In the genomic region with DNA sequence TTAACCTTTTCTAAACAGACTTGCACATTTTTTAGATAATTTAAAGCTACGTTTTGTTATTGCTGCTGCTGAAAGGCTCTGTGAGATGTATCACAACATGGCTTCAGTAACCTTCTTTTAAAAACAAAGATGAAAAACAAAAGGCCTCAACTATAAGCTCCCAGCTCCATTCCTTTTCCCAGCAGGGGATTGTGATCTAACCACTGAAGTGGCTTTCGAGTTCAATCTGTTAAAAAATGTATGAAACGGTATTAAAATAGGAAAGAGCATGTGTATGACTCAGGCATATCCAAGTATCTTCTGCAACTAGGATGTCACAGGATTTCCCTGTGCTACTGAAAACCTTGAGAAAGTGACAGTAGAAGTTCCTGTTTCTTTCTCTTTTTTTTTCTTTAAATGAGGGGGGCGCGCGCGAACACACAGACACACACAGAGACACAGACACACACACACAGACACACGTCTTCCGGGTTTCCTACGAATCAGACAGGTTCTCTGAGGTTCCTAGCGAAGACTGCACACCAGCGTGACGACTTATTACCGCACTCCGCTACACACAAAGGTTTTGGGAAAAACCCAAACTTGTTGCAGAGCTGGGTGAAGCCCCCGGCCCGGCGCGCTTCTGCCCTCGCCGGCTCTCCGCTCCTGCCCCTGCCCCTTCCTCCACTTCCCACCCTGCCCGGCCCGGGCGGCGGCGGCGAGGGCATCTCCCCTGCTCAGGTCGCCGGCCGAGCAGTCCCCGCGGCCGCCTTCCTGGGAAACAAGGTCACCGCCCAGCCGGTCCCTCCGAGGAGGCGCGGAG, we compare ENCODE assay signal across 8 cellular contexts.
DNase-seq lines count a peak whose midpoint lies in the region; ATAC-seq and FAIRE-seq lines count a peak whose summit lies in the region.

No MANE protein-coding gene starts in this region.

- H3K23ac ChIP-seq in mesenchymal stem cell (ENCODE audit: low read length in 2 of 2), result peak overlapping the region; percentile 79 to 85

- DNase-seq in GM18507 (ENCODE audit: extremely low spot score, insufficient read length, low read depth), result no peak
- DNase-seq in NCI-H345 treated with DMSO at 0.1 percent for 48 hours (lab: John Stamatoyannopoulos, UW; ENCODE audit: unreplicated experiment), result peak; percentile 38
- DNase-seq in activated CD4-positive, alpha-beta T cell treated with anti-CD3 and anti-CD28 coated beads, Interleukin-2, amount 10 ng/mL, durations not matched to agents 7 days and 5 days, result peak; percentile 80
- DNase-seq in effector CD4-positive, alpha-beta T cell, result peak; percentile 73
- DNase-seq in mesenchymal stem cell, result peak; percentile 89
- DNase-seq in stimulated activated CD8-positive, alpha-beta memory T cell treated with anti-CD3 and anti-CD28 coated beads, Interleukin-12 subunit alpha, Interleukin-12 subunit beta, amount 100 ng/mL, for 24 hours (ENCODE audit: extremely low read depth), result peak; percentile 31
- no peak for DNase-seq in middle frontal gyrus (ENCODE audit: extremely low spot score, low spot score)

- FAIRE-seq in GM18507 (lab: Jason Lieb, UNC), result peak; percentile 85

- H3K4me2 ChIP-seq in mesenchymal stem cell (ENCODE audit: low read length, poor library complexity, severe bottlenecking), result peak overlapping the region; percentile 40

- H4K91ac ChIP-seq in mesenchymal stem cell (ENCODE audit: low read length), result peak overlapping the region; percentile 95

- H3K4me1 ChIP-seq in mesenchymal stem cell (ENCODE audit: control insufficient read depth, insufficient read depth, low read depth, low read length), result peaks cover 9% of the 10 kb centered on the region

- no peaks in the 10 kb centered on the region for H3K9me3 Mint-ChIP-seq in activated CD4-positive, alpha-beta T cell treated with anti-CD3 and anti-CD28 coated beads, Interleukin-2, amount 10 ng/mL, durations not matched to agents 7 days and 5 days

- no peaks in the 10 kb centered on the region for H3K9me3 ChIP-seq in mesenchymal stem cell (ENCODE audit: control insufficient read depth, low read length)

- H2BK12ac ChIP-seq in mesenchymal stem cell (ENCODE audit: low read length in 2 of 2), result peak overlapping the region in 1 of 2 experiments; percentile 90

- WGBS in mesenchymal stem cell, result 1% methylated on average over 34 of the region's 39 CpGs

- H3K27me3 ChIP-seq in mesenchymal stem cell (ENCODE audit: control insufficient read depth in 1 of 2, insufficient read depth in 1 of 2, low read length in 2 of 2), result no peaks in the 10 kb centered on the region

- peaks cover 1% of the 10 kb centered on the region for H3K79me1 ChIP-seq in mesenchymal stem cell (replicated peaks; ENCODE audit: low read length, poor library complexity, severe bottlenecking)

- POLR2A ChIA-PET in activated CD4-positive, alpha-beta T cell treated with anti-CD3 and anti-CD28 coated beads, Interleukin-2, amount 10 ng/mL, durations not matched to agents 7 days and 5 days (lab: Charles Lee), result interaction anchor here (0.6 kb wide), 1 partner anchor 12 kb away, joined by 3 read pairs; no protein-coding TSS in a partner anchor

- peak overlapping the region; percentile 79 for H3K27ac ChIP-seq in mesenchymal stem cell (ENCODE audit: low read length, poor library complexity, severe bottlenecking)

- H3K18ac ChIP-seq in mesenchymal stem cell (ENCODE audit: low read depth in 1 of 2, low read length in 2 of 2), result peak overlapping the region; percentile 93 to 96

- H3K36me3 Mint-ChIP-seq in activated CD4-positive, alpha-beta T cell treated with anti-CD3 and anti-CD28 coated beads, Interleukin-2, amount 10 ng/mL, durations not matched to agents 7 days and 5 days (ENCODE audit: low read depth), result peaks cover 46% of the 10 kb centered on the region

- no peaks in the 10 kb centered on the region for H3K27me3 Mint-ChIP-seq in activated CD4-positive, alpha-beta T cell treated with anti-CD3 and anti-CD28 coated beads, Interleukin-2, amount 10 ng/mL, durations not matched to agents 7 days and 5 days

- peak overlapping the region; percentile 98 for H3K9ac ChIP-seq in mesenchymal stem cell (ENCODE audit: low read length)

- H2BK15ac ChIP-seq in mesenchymal stem cell (ENCODE audit: low read depth, poor library complexity, severe bottlenecking), result peak overlapping the region; percentile 82

- H3K27ac Mint-ChIP-seq in activated CD4-positive, alpha-beta T cell treated with anti-CD3 and anti-CD28 coated beads, Interleukin-2, amount 10 ng/mL, durations not matched to agents 7 days and 5 days, result peak overlapping the region; percentile 95

- peak overlapping the region; percentile 95 for H2BK120ac ChIP-seq in mesenchymal stem cell (ENCODE audit: low read depth, low read length)

- H3K4me3 Mint-ChIP-seq in activated CD4-positive, alpha-beta T cell treated with anti-CD3 and anti-CD28 coated beads, Interleukin-2, amount 10 ng/mL, durations not matched to agents 7 days and 5 days, result peak overlapping the region; percentile 95

- H3K36me3 ChIP-seq in mesenchymal stem cell (ENCODE audit: control insufficient read depth in 1 of 2, insufficient read depth in 2 of 2, low read depth in 1 of 2, low read length in 2 of 2), result peaks cover 0 to 15% of the 10 kb centered on the region in 2 experiments

- peak overlapping the region; percentile 80 for H4K8ac ChIP-seq in mesenchymal stem cell (ENCODE audit: low read length)

- no peak overlapping the region for H2AFZ ChIP-seq in mesenchymal stem cell (ENCODE audit: low read depth, low read length)

- ATAC-seq in HG02870 (IDR thresholded peaks at IDR 0.05; ENCODE audit: unreplicated experiment), result peak; percentile 60

- no peak overlapping the region for H2AK5ac ChIP-seq in mesenchymal stem cell (ENCODE audit: low read length, severe bottlenecking)

- H3K4ac ChIP-seq in mesenchymal stem cell (ENCODE audit: low read depth in 1 of 2, low read length in 2 of 2), result peak overlapping the region; percentile 55 to 95

- H3K14ac ChIP-seq in mesenchymal stem cell (ENCODE audit: low read length in 2 of 2), result peak overlapping the region in 1 of 2 experiments; percentile 96

- H3K4me1 Mint-ChIP-seq in activated CD4-positive, alpha-beta T cell treated with anti-CD3 and anti-CD28 coated beads, Interleukin-2, amount 10 ng/mL, durations not matched to agents 7 days and 5 days, result peaks cover 81% of the 10 kb centered on the region

- H2BK5ac ChIP-seq in mesenchymal stem cell (ENCODE audit: low read depth, low read length, poor library complexity, severe bottlenecking), result peak overlapping the region; percentile 60

- CTCF ChIA-PET in activated CD4-positive, alpha-beta T cell treated with anti-CD3 and anti-CD28 coated beads, Interleukin-2, amount 10 ng/mL, durations not matched to agents 7 days and 5 days (lab: Charles Lee), result interaction anchor here (0.6 to 2.7 kb wide), 8 partner anchors 10 to 669 kb away, joined by 3 to 6 read pairs (median 3); no protein-coding TSS in a partner anchor

- H3K4me3 ChIP-seq in mesenchymal stem cell (ENCODE audit: insufficient read depth in 1 of 2, low read depth in 1 of 2, low read length in 2 of 2), result peak overlapping the region; percentile 87 to 97

Comparison
In these comparisons a context has a peak if more than half of its experiments do, and no peak if none do; other contexts are left out.
1. DNase-seq: peak in NCI-H345 treated with DMSO at 0.1 percent for 48 hours (single experiment), activated CD4-positive, alpha-beta T cell treated with anti-CD3 and anti-CD28 coated beads, Interleukin-2, amount 10 ng/mL, durations not matched to agents 7 days and 5 days (single experiment), effector CD4-positive, alpha-beta T cell (single experiment), mesenchymal stem cell (single experiment) and stimulated activated CD8-positive, alpha-beta memory T cell treated with anti-CD3 and anti-CD28 coated beads, Interleukin-12 subunit alpha, Interleukin-12 subunit beta, amount 100 ng/mL, for 24 hours (single experiment); none in GM18507 (single experiment) and middle frontal gyrus (single experiment).